Comparison of ENCODE assay signal across 1 cellular context in the genomic region with DNA sequence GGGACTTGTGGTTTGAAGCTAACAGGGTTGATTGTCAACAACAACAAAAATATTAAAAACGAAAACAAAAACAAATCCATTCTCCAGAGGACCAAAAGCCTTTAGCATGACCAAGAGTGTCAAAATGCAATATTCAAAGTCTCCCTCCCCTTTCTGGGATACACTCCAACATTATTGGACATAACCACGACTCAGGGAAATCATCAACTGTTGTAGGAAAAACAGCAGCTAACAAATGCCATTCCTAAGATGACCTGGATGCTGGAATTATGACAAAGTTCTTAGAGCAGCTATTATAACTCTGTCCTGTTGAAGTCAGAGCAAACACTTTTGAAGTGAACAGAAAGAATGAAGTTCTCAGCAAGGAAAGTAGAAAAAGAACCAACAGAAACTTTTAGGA.
TF ChIP-seq lines count a peak whose summit lies in the region.

No MANE protein-coding gene starts in this region.

TF ChIP-seq in SK-N-SH treated with all-trans-retinoic acid at 6 μM for 48 hours, 23 proteins besides CTCF, POLR2A, EP300 and RAD21 (continued from another document):
- no peak for TF ChIP-seq CSRNP3 (CRISPR knock-in tag; IDR thresholded peaks at IDR 0.05)
- TF ChIP-seq SNAI2 (CRISPR knock-in tag; IDR thresholded peaks at IDR 0.05) = no peak
- TF ChIP-seq ZC3H10 (CRISPR knock-in tag; IDR thresholded peaks at IDR 0.05) = no peak
- TF ChIP-seq PATZ1 (CRISPR knock-in tag; IDR thresholded peaks at IDR 0.05; ENCODE audit: borderline replicate concordance) = no peak
- TF ChIP-seq, protein P1, sequence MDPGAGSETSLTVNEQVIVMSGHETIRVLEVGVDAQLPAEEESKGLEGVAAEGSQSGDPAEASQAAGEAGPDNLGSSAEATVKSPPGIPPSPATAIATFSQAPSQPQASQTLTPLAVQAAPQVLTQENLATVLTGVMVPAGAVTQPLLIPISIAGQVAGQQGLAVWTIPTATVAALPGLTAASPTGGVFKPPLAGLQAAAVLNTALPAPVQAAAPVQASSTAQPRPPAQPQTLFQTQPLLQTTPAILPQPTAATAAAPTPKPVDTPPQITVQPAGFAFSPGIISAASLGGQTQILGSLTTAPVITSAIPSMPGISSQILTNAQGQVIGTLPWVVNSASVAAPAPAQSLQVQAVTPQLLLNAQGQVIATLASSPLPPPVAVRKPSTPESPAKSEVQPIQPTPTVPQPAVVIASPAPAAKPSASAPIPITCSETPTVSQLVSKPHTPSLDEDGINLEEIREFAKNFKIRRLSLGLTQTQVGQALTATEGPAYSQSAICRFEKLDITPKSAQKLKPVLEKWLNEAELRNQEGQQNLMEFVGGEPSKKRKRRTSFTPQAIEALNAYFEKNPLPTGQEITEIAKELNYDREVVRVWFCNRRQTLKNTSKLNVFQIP (CRISPR knock-in tag; IDR thresholded peaks at IDR 0.05; ENCODE audit: borderline replicate concordance, low read depth) = no peak
- no peak for TF ChIP-seq CSDC2 (CRISPR knock-in tag; IDR thresholded peaks at IDR 0.05)
- TF ChIP-seq ZFP3 (CRISPR knock-in tag; IDR thresholded peaks at IDR 0.05) = no peak
